Comparison of ENCODE assay signal across 29 cellular contexts in genomic region chr14:76131071-76131985, GRCh38.
"Had no signal": no experiment of that assay in that cellular context is flagged by ENCODE, and none has a peak within 500 bp of the region (broad histone marks: within the 10 kb centered on the region; RNA-seq: fewer than 3 reads in every experiment).

No MANE protein-coding gene starts in this region.

- H3K9me3 ChIP-seq: adrenal gland, body of pancreas, gastrocnemius medialis, psoas muscle, sigmoid colon, tibial artery had no signal

- ATAC-seq: body of pancreas; gastrocnemius medialis; left cardiac atrium; left ventricle myocardium superior; naive thymus-derived CD4-positive, alpha-beta T cell; psoas muscle; stimulated activated effector memory CD8-positive, alpha-beta T cell treated with anti-CD3 and anti-CD28 coated beads, Interleukin-12 subunit alpha, Interleukin-12 subunit beta, amount 100 ng/mL, for 72 hours; stimulated activated naive CD8-positive, alpha-beta T cell treated with anti-CD3 and anti-CD28 coated beads, Interleukin-15, amount 100 ng/mL, for 72 hours had no signal

- H3K4me3 ChIP-seq: adrenal gland, body of pancreas, gastrocnemius medialis, psoas muscle, sigmoid colon, tibial artery had no signal

- H3K36me3 ChIP-seq: adrenal gland, gastrocnemius medialis, sigmoid colon, tibial artery had no signal

- H3K36me3 Mint-ChIP-seq: activated naive CD8-positive, alpha-beta T cell treated with anti-CD3 and anti-CD28 coated beads for 36 hours; naive thymus-derived CD4-positive, alpha-beta T cell; stimulated activated effector memory CD8-positive, alpha-beta T cell treated with anti-CD3 and anti-CD28 coated beads, Interleukin-12 subunit alpha, Interleukin-12 subunit beta, amount 100 ng/mL, for 72 hours had no signal

- H3K9me3 Mint-ChIP-seq: activated naive CD4-positive, alpha-beta T cell treated with anti-CD3 and anti-CD28 coated beads for 36 hours; activated naive CD8-positive, alpha-beta T cell treated with anti-CD3 and anti-CD28 coated beads for 36 hours; stimulated activated naive CD8-positive, alpha-beta T cell treated with anti-CD3 and anti-CD28 coated beads, Interleukin-15, amount 100 ng/mL, for 72 hours; T-helper 2 cell treated with Interferon-gamma antibody and Interleukin-4, amounts not matched to agents 5 μg/mL and 100 μg/mL, for 36 hours had no signal

- H3K9ac ChIP-seq: parathyroid adenoma had no signal

- H3K27me3 ChIP-seq: body of pancreas had no signal

- H3K4me3 Mint-ChIP-seq: activated naive CD4-positive, alpha-beta T cell treated with anti-CD3 and anti-CD28 coated beads for 36 hours; activated naive CD8-positive, alpha-beta T cell treated with anti-CD3 and anti-CD28 coated beads for 36 hours; naive thymus-derived CD4-positive, alpha-beta T cell; stimulated activated effector memory CD8-positive, alpha-beta T cell treated with anti-CD3 and anti-CD28 coated beads, Interleukin-12 subunit alpha, Interleukin-12 subunit beta, amount 100 ng/mL, for 72 hours; stimulated activated naive CD8-positive, alpha-beta T cell treated with anti-CD3 and anti-CD28 coated beads, Interleukin-15, amount 100 ng/mL, for 72 hours; T-helper 2 cell treated with Interferon-gamma antibody and Interleukin-4, amounts not matched to agents 5 μg/mL and 100 μg/mL, for 36 hours had no signal

- H3K27ac ChIP-seq: adrenal gland, body of pancreas, gastrocnemius medialis, parathyroid adenoma, psoas muscle, sigmoid colon, tibial artery had no signal

- H3K4me1 ChIP-seq: adrenal gland, body of pancreas, gastrocnemius medialis, parathyroid adenoma, psoas muscle, sigmoid colon, tibial artery had no signal

- H3K27ac Mint-ChIP-seq: activated naive CD4-positive, alpha-beta T cell treated with anti-CD3 and anti-CD28 coated beads for 36 hours; activated naive CD8-positive, alpha-beta T cell treated with anti-CD3 and anti-CD28 coated beads for 36 hours; naive thymus-derived CD4-positive, alpha-beta T cell; stimulated activated effector memory CD8-positive, alpha-beta T cell treated with anti-CD3 and anti-CD28 coated beads, Interleukin-12 subunit alpha, Interleukin-12 subunit beta, amount 100 ng/mL, for 72 hours; T-helper 2 cell treated with Interferon-gamma antibody and Interleukin-4, amounts not matched to agents 5 μg/mL and 100 μg/mL, for 36 hours had no signal

- DNase-seq: activated CD4-positive, alpha-beta T cell treated with anti-CD3 and anti-CD28 coated beads for 48 hours; activated CD4-positive, alpha-beta T cell treated with anti-CD3 and anti-CD28 coated beads, Interleukin-2, amount 50 U/mL, for 48 hours; activated CD8-positive, alpha-beta memory T cell treated with anti-CD3 and anti-CD28 coated beads for 24 hours; activated effector memory CD4-positive, alpha-beta T cell treated with Interleukin-2 at 50 U/mL for 16 hours; activated naive CD4-positive, alpha-beta T cell treated with anti-CD3 and anti-CD28 coated beads for 36 hours; activated naive CD8-positive, alpha-beta T cell treated with anti-CD3 and anti-CD28 coated beads for 36 hours; adrenal gland; aorta; body of pancreas; effector CD8-positive, alpha-beta T cell; erythroblast; gastrocnemius medialis; hypothalamus; left cardiac atrium; left ventricle myocardium superior; mammary epithelial cell; midbrain; naive thymus-derived CD4-positive, alpha-beta T cell; nucleus accumbens; psoas muscle; sigmoid colon; small intestine; stimulated activated CD4-positive, alpha-beta T cell treated with anti-CD3 and anti-CD28 coated beads, Interleukin-4, amount 100 ng/mL, for 24 hours; stimulated activated naive CD8-positive, alpha-beta T cell treated with anti-CD3 and anti-CD28 coated beads, Interleukin-15, amount 100 ng/mL, for 72 hours; T-helper 1 cell; tibial artery had no signal

- H3K4me1 Mint-ChIP-seq: stimulated activated naive CD8-positive, alpha-beta T cell treated with anti-CD3 and anti-CD28 coated beads, Interleukin-15, amount 100 ng/mL, for 72 hours had no signal
